In the genomic region with DNA sequence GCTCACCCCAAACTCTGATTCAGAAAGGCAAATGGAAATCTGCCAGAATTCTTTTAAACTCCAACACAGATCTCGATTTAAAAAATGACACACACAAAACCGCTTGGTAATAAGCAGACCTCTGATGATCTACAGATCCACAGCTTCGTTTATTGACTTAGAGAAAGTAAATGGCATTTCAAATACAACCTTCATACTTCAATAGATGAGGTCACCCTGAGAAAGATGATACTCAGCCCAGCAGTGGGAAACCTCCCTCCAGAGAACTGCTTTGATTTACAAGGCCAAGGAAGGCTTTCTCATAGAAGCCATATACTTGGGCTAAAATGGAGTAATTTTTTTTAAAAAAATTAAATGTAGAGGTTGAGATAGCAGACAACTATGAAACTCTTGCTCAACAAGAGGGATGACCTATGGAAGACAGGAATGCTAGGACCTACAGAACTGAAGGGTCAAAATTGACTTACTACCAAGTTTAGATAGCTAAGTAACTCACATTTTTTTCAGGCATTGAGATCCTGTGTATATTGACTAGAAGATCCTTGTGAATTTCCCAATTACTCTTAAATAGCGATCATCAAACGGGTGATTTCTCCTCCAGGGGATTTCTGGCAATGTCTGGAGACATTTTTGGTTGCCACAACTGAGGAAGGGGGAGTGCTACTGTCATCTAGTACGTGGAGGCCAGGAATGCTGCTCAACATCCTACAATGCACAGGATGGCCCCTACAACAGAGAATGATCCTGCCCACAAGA, we compare ENCODE assay signal across 9 cellular contexts.
DNase-seq lines count a peak whose midpoint lies in the region; ATAC-seq and TF ChIP-seq lines count a peak whose summit lies in the region.
"Had no signal": no experiment of that assay in that cellular context is flagged by ENCODE, and none has a peak within 500 bp of the region (broad histone marks: within the 10 kb centered on the region; RNA-seq: fewer than 3 reads in every experiment).

No MANE protein-coding gene starts in this region.

- POLR2A ChIA-PET in PC-3 (lab: Charles Lee; ENCODE audit: unreplicated experiment): interaction anchor here (0.6 to 1.3 kb wide), 2 partner anchors 10 to 28 kb away, joined by 3 read pairs; no protein-coding TSS in a partner anchor

- no peak overlapping the region for H3K4me3 ChIP-seq in PC-3 (ENCODE audit: low read length)
- no peak overlapping the region for H3K4me3 ChIP-seq in esophagus squamous epithelium
- no peak overlapping the region for H3K4me3 ChIP-seq in neural progenitor cell

- DNase-seq in NCI-H1092 treated with DMSO at 0.1 percent for 48 hours (lab: John Stamatoyannopoulos, UW) (peak; percentile 36), NCI-H1092 (lab: John Stamatoyannopoulos, UW) (no peak), PC-3 (peak; percentile 93), esophagus squamous epithelium (lab: John Stamatoyannopoulos, UW) (no peak), smooth muscle cell of the brain vasculature (ENCODE audit: low read depth, low spot score) (peak; percentile 69), neural progenitor cell (ENCODE audit: low spot score) (no peak), nucleus accumbens (lab: John Stamatoyannopoulos, UW) (no peak)
- DNase-seq: 8988T had no signal

- H3K36me3 ChIP-seq in PC-3 (ENCODE audit: low read depth, low read length) (peaks cover 56% of the 10 kb centered on the region), esophagus squamous epithelium (peaks cover 0 to 43% (median 6%) of the 10 kb centered on the region in 3 donors), neural progenitor cell (no peaks in the 10 kb centered on the region)

- H3K79me2 ChIP-seq in PC-3 (ENCODE audit: low read length) (peaks cover 22% of the 10 kb centered on the region), neural progenitor cell (ENCODE audit: low read depth) (no peaks in the 10 kb centered on the region)

- CTCF ChIA-PET in PC-3 (lab: Charles Lee): interaction anchor here (0.9 to 1.0 kb wide), 2 partner anchors 67 to 69 kb away, joined by 3 read pairs; no protein-coding TSS in a partner anchor

- peak; percentile 53 for ATAC-seq in PC-3
- no peak for ATAC-seq in GM21423 (IDR thresholded peaks at IDR 0.05; ENCODE audit: unreplicated experiment)

- H3K9me3 ChIP-seq in PC-3 (ENCODE audit: low read length) (no peaks in the 10 kb centered on the region), esophagus squamous epithelium (no peaks in the 10 kb centered on the region), neural progenitor cell (ENCODE audit: low read depth) (no peaks in the 10 kb centered on the region)

- no peak overlapping the region for H2AFZ ChIP-seq in PC-3 (ENCODE audit: low read length)
- no peak overlapping the region for H2AFZ ChIP-seq in neural progenitor cell (replicated peaks)

- H3K4me2 ChIP-seq in PC-3 (ENCODE audit: low read length) (peak overlapping the region; percentile 64), neural progenitor cell (no peak overlapping the region)

- WGBS in esophagus squamous epithelium, 2 donors: 56 to 74% methylated on average over 6 of the region's 6 CpGs

- peak overlapping the region; percentile 74 for H3K9ac ChIP-seq in PC-3 (ENCODE audit: low read length)
- no peak overlapping the region for H3K9ac ChIP-seq in neural progenitor cell

- peaks cover 3% of the 10 kb centered on the region for H3K27me3 Mint-ChIP-seq in neural progenitor cell (ENCODE audit: insufficient read depth, low read depth)

- H3K9me3 Mint-ChIP-seq in neural progenitor cell: no peaks in the 10 kb centered on the region

- TF ChIP-seq CTCF in PC-3 (conservative IDR thresholded peaks at IDR 0.05; ENCODE audit: low read depth, low read length) (no peak), esophagus squamous epithelium (IDR thresholded peaks at IDR 0.05) (no peak), neural progenitor cell (IDR thresholded peaks at IDR 0.05) (no peak)

- H3K4me1 ChIP-seq in PC-3 (ENCODE audit: insufficient read depth, low read length) (peaks cover 80% of the 10 kb centered on the region), esophagus squamous epithelium (peaks cover 13 to 76% (median 25%) of the 10 kb centered on the region in 3 donors), neural progenitor cell (peaks cover 16% of the 10 kb centered on the region)

- H3F3A ChIP-seq in PC-3 (ENCODE audit: low read length, unreplicated experiment) (peaks cover 9% of the 10 kb centered on the region), neural progenitor cell (ENCODE audit: low read depth) (no peaks in the 10 kb centered on the region)

- no peak overlapping the region for H3K27ac Mint-ChIP-seq in neural progenitor cell

- H3K27ac ChIP-seq in PC-3 (ENCODE audit: low read length): peak overlapping the region; percentile 96
- peak overlapping the region; percentile 40 to 75 (median 49) for H3K27ac ChIP-seq in esophagus squamous epithelium
- no peak overlapping the region for H3K27ac ChIP-seq in neural progenitor cell

- intact Hi-C loops in PC-3 (cut with micrococcal nuclease): loop anchor here (2.0 kb wide), 3 partner anchors 18 to 66 kb away; no protein-coding TSS in a partner anchor
- intact Hi-C loops in esophagus squamous epithelium (cut with DNase I): no loop called here

- H3K36me3 Mint-ChIP-seq in neural progenitor cell: no peaks in the 10 kb centered on the region

- H3K9me2 ChIP-seq in PC-3 (replicated peaks; ENCODE audit: low read length): no peaks in the 10 kb centered on the region

- H3K27me3 ChIP-seq in PC-3 (ENCODE audit: low read length) (no peaks in the 10 kb centered on the region), esophagus squamous epithelium (no peaks in the 10 kb centered on the region), neural progenitor cell (no peaks in the 10 kb centered on the region)

- no peak overlapping the region for H3K4me3 Mint-ChIP-seq in neural progenitor cell

- TF ChIP-seq POLR2A in esophagus squamous epithelium (IDR thresholded peaks at IDR 0.05): no peak

- H4K20me1 ChIP-seq in PC-3 (ENCODE audit: low read length): no peaks in the 10 kb centered on the region
- no peaks in the 10 kb centered on the region for H4K20me1 ChIP-seq in neural progenitor cell (ENCODE audit: low read depth)

- no TSS peak for BruUV-seq in PC-3 (replicated peaks; lab: Mats Ljungman, UMichigan)

- peaks cover 26% of the 10 kb centered on the region for H3K4me1 Mint-ChIP-seq in neural progenitor cell

Comparison
In these comparisons a context has a peak if more than half of its experiments do, and no peak if none do; other contexts are left out.
1. DNase-seq: peak in NCI-H1092 treated with DMSO at 0.1 percent for 48 hours (single experiment), PC-3 (single experiment) and smooth muscle cell of the brain vasculature (single experiment); none in NCI-H1092 (single experiment), esophagus squamous epithelium (single experiment), neural progenitor cell (single experiment) and nucleus accumbens (0 of 56).